In the genomic region with DNA sequence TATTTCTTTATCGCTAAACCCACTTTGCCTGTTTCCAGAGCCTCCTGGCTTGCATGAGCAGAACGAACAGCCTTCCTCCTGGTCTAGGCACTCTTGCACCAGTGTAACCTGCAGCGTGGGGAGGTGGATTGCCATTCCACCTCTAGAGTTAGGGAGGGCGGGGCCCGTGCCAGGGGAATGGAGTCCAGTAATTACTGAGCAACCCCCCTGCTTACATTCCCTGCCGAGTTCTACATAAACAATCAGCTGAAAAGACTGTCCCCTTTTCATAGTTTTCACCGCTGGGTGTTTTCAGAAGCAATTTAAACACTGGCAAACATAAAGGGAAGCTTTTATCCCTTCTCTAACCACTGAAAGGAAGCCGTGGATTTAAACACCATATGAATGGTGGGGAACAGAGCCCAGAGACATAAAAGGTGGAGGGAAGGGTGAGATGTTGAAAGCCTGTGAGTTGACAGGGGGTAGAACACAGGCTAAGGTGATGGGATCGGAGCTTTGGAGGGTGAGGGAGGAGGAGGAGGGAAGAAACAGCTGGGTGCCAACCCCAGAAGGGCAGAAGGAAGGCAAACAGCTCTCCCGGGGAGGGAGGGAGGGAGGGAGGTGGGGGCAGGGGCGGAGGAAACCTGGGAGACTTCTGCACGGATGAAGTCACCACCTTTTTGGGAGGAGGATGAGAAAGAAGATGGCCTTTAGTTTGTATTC, we compare ENCODE assay signal across 8 cellular contexts.
DNase-seq lines count a peak whose midpoint lies in the region; ATAC-seq and TF ChIP-seq lines count a peak whose summit lies in the region.

No MANE protein-coding gene starts in this region.

- intact Hi-C loops in activated CD8-positive, alpha-beta T cell treated with anti-CD3 and anti-CD28 coated beads for 36 hours (cut with micrococcal nuclease): no loop called here
- intact Hi-C loops in testis (cut with DNase I; ENCODE audit: low total_unique reads): no loop called here

- H3K27me3 ChIP-seq in SJCRH30 (no peaks in the 10 kb centered on the region), hepatocyte (no peaks in the 10 kb centered on the region), testis (no peaks in the 10 kb centered on the region)

- no peaks in the 10 kb centered on the region for H4K20me1 ChIP-seq in hepatocyte (ENCODE audit: insufficient read depth, poor library complexity, severe bottlenecking)

- CTCF ChIA-PET in activated CD8-positive, alpha-beta T cell treated with anti-CD3 and anti-CD28 coated beads, Interleukin-2, amount 10 ng/mL, durations not matched to agents 7 days and 5 days (lab: Charles Lee): interaction anchor here (1.2 to 4.3 kb wide), 3 partner anchors 10 to 349 kb away, joined by 3 to 30 read pairs (median 12); no protein-coding TSS in a partner anchor
- CTCF ChIA-PET in activated CD8-positive, alpha-beta T cell treated with anti-CD3 and anti-CD28 coated beads for 36 hours (lab: Charles Lee): interaction anchor here (5.6 kb wide), 1 partner anchor 11 kb away, joined by 38 read pairs; no protein-coding TSS in a partner anchor

- H3K36me3 Mint-ChIP-seq in activated CD8-positive, alpha-beta T cell treated with anti-CD3 and anti-CD28 coated beads, Interleukin-2, amount 10 ng/mL, durations not matched to agents 7 days and 5 days (ENCODE audit: low read depth): no peaks in the 10 kb centered on the region
- H3K36me3 Mint-ChIP-seq in activated CD8-positive, alpha-beta T cell treated with anti-CD3 and anti-CD28 coated beads for 36 hours (ENCODE audit: low read depth): no peaks in the 10 kb centered on the region

- H3K4me3 Mint-ChIP-seq in activated CD8-positive, alpha-beta T cell treated with anti-CD3 and anti-CD28 coated beads, Interleukin-2, amount 10 ng/mL, durations not matched to agents 7 days and 5 days: no peak overlapping the region
- no peak overlapping the region for H3K4me3 Mint-ChIP-seq in activated CD8-positive, alpha-beta T cell treated with anti-CD3 and anti-CD28 coated beads for 36 hours

- no peak overlapping the region for H3K27ac ChIP-seq in SJCRH30
- H3K27ac ChIP-seq in hepatocyte: peak overlapping the region; percentile 61
- peak overlapping the region; percentile 72 to 83 for H3K27ac ChIP-seq in testis

- ATAC-seq in activated CD8-positive, alpha-beta T cell treated with anti-CD3 and anti-CD28 coated beads, Interleukin-2, amount 10 ng/mL, durations not matched to agents 7 days and 5 days: no peak
- ATAC-seq in activated CD8-positive, alpha-beta T cell treated with anti-CD3 and anti-CD28 coated beads for 36 hours: no peak
- no peak for ATAC-seq in GM21526 (IDR thresholded peaks at IDR 0.05; ENCODE audit: low FRiP score, unreplicated experiment)

- peak overlapping the region; percentile 56 for H3K4me2 ChIP-seq in hepatocyte

- no peaks in the 10 kb centered on the region for H3K27me3 Mint-ChIP-seq in activated CD8-positive, alpha-beta T cell treated with anti-CD3 and anti-CD28 coated beads, Interleukin-2, amount 10 ng/mL, durations not matched to agents 7 days and 5 days (ENCODE audit: low read depth)
- no peaks in the 10 kb centered on the region for H3K27me3 Mint-ChIP-seq in activated CD8-positive, alpha-beta T cell treated with anti-CD3 and anti-CD28 coated beads for 36 hours

- 31% methylated on average over 9 of the region's 12 CpGs for WGBS in hepatocyte (ENCODE audit: low lambda C conversion rate, missing lambda C conversion rate)
- 44 to 48% methylated on average over 12 of the region's 12 CpGs for WGBS in testis, 2 donors

- H3K4me1 ChIP-seq in SJCRH30: peaks cover 20% of the 10 kb centered on the region
- peaks cover 37% of the 10 kb centered on the region for H3K4me1 ChIP-seq in hepatocyte (ENCODE audit: insufficient read depth)
- peaks cover 49% of the 10 kb centered on the region for H3K4me1 ChIP-seq in testis

- no peaks in the 10 kb centered on the region for H3K79me2 ChIP-seq in hepatocyte

- DNase-seq in activated CD8-positive, alpha-beta T cell treated with anti-CD3 and anti-CD28 coated beads, Interleukin-2, amount 10 ng/mL, durations not matched to agents 7 days and 5 days: no peak
- no peak for DNase-seq in activated CD8-positive, alpha-beta T cell treated with anti-CD3 and anti-CD28 coated beads for 36 hours
- DNase-seq in SJCRH30: peak in 1 of 2 experiments; percentile 34
- no peak for DNase-seq in hepatocyte (ENCODE audit: low spot score)
- DNase-seq in testis: peak; percentile 23
- no peak for DNase-seq in SHP77 treated with DMSO at 0.1 percent for 48 hours (lab: John Stamatoyannopoulos, UW)
- no peak for DNase-seq in stimulated activated CD4-positive, alpha-beta T cell treated with anti-CD3 and anti-CD28 coated beads, Interleukin-4, amount 100 ng/mL, for 4 hours

- H2AFZ ChIP-seq in hepatocyte: peak overlapping the region; percentile 50

- H3K4me1 Mint-ChIP-seq in activated CD8-positive, alpha-beta T cell treated with anti-CD3 and anti-CD28 coated beads, Interleukin-2, amount 10 ng/mL, durations not matched to agents 7 days and 5 days (ENCODE audit: low read depth): peaks cover 64% of the 10 kb centered on the region
- H3K4me1 Mint-ChIP-seq in activated CD8-positive, alpha-beta T cell treated with anti-CD3 and anti-CD28 coated beads for 36 hours (ENCODE audit: low read depth): peaks cover 46% of the 10 kb centered on the region

- H3K36me3 ChIP-seq in SJCRH30 (no peaks in the 10 kb centered on the region), hepatocyte (replicated peaks; ENCODE audit: insufficient read depth, low read depth) (no peaks in the 10 kb centered on the region), testis (ENCODE audit: low read depth, missing control alignments) (no peaks in the 10 kb centered on the region)

- TF ChIP-seq CTCF in activated CD8-positive, alpha-beta T cell treated with anti-CD3 and anti-CD28 coated beads for 36 hours (IDR thresholded peaks at IDR 0.05): no peak
- TF ChIP-seq CTCF in hepatocyte (IDR thresholded peaks at IDR 0.05; ENCODE audit: poor library complexity) (no peak), testis (IDR thresholded peaks at IDR 0.05) (no peak)

- H3K9me3 ChIP-seq in SJCRH30 (replicated peaks): no peaks in the 10 kb centered on the region
- no peaks in the 10 kb centered on the region for H3K9me3 ChIP-seq in hepatocyte (ENCODE audit: low read depth)
- no peaks in the 10 kb centered on the region for H3K9me3 ChIP-seq in testis

- no peak for TF ChIP-seq POLR2A in testis (IDR thresholded peaks at IDR 0.05)

- H3K4me3 ChIP-seq in SJCRH30: peak overlapping the region; percentile 35
- no peak overlapping the region for H3K4me3 ChIP-seq in hepatocyte
- H3K4me3 ChIP-seq in testis: no peak overlapping the region

- POLR2A ChIA-PET in activated CD8-positive, alpha-beta T cell treated with anti-CD3 and anti-CD28 coated beads, Interleukin-2, amount 10 ng/mL, durations not matched to agents 7 days and 5 days (lab: Charles Lee): interaction anchor here (0.6 kb wide), 1 partner anchor 68 kb away, joined by 3 read pairs; a partner anchor contains a TSS
- POLR2A ChIA-PET in activated CD8-positive, alpha-beta T cell treated with anti-CD3 and anti-CD28 coated beads for 36 hours (lab: Charles Lee): no interaction called here

- H3K9me3 Mint-ChIP-seq in activated CD8-positive, alpha-beta T cell treated with anti-CD3 and anti-CD28 coated beads, Interleukin-2, amount 10 ng/mL, durations not matched to agents 7 days and 5 days (ENCODE audit: insufficient read depth): no peaks in the 10 kb centered on the region
- peaks cover under 1% of the 10 kb centered on the region for H3K9me3 Mint-ChIP-seq in activated CD8-positive, alpha-beta T cell treated with anti-CD3 and anti-CD28 coated beads for 36 hours

- H3K27ac Mint-ChIP-seq in activated CD8-positive, alpha-beta T cell treated with anti-CD3 and anti-CD28 coated beads, Interleukin-2, amount 10 ng/mL, durations not matched to agents 7 days and 5 days: peak overlapping the region; percentile 23
- H3K27ac Mint-ChIP-seq in activated CD8-positive, alpha-beta T cell treated with anti-CD3 and anti-CD28 coated beads for 36 hours: no peak overlapping the region

- no peaks in the 10 kb centered on the region for H3K9me2 ChIP-seq in hepatocyte (replicated peaks; ENCODE audit: insufficient read depth)
